Comparison of ENCODE assay signal across 8 cellular contexts in the genomic region with DNA sequence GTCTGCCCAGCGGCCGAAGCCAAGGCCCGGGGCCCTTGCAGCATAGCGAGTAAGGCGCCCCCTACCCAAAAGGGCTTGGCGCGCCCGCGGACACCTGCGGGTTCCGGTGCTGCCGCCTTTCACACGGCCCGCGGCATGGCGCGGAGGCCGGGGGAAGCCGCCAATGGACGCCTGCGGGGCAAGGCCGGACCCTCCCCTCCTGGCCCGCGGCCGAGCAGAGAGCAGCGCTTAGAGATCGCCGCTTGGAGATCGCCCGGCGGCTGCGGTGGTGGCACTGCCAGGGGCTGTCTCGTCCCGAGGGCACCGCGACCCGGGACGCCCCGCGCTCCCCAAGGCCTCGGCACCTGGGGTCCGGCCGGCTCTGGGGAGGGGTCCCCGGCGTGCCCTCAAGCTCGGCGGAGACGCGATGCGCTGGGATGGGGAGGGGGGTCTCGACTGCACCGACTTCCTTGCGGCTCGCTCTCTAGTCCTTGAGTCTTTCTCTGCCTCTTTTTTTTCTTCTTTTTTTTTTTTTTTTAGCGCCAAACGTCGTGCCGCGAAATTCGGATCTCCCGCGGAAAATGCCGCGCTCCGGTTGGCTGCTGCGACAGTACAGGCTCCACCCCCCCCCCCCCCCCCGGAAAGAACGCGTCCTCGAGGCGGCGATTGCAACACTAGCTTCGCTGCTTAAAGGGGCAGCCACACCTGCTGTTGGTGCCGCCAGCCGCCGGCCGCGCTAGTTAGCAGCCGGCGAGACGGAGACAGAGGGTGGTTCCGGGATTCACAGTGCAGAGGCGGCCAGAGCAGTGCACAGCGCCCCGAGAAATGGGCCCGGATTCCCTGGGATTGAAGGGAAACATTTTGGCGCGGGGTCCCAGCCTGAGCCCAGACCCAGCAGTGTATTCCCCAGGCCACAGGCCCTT. TPM values are rescaled to one million over a fixed set of nuclear protein-coding genes. Genes with fewer than 3 reads are reported as not detected.
DNase-seq lines count a peak whose midpoint lies in the region; ATAC-seq, FAIRE-seq and TF ChIP-seq lines count a peak whose summit lies in the region.

A gene with protein sequence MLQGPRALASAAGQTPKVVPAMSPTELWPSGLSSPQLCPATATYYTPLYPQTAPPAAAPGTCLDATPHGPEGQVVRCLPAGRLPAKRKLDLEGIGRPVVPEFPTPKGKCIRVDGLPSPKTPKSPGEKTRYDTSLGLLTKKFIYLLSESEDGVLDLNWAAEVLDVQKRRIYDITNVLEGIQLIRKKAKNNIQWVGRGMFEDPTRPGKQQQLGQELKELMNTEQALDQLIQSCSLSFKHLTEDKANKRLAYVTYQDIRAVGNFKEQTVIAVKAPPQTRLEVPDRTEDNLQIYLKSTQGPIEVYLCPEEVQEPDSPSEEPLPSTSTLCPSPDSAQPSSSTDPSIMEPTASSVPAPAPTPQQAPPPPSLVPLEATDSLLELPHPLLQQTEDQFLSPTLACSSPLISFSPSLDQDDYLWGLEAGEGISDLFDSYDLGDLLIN (minus strand): TSS at position 484 of the 902 bp plus-strand sequence. CDS start 440 bp downstream, at position 44.

- H3K27ac ChIP-seq in A549 = peak within 1 kb of the TSS; percentile 76 to 94
- H3K27ac ChIP-seq in ectodermal cell (ENCODE audit: insufficient read depth, low read depth, low read length, poor library complexity, severe bottlenecking) = peak within 1 kb of the TSS; percentile 39

- peak within 1 kb of the TSS; percentile 86 for H3K4me3 Mint-ChIP-seq in activated CD8-positive, alpha-beta T cell treated with anti-CD3 and anti-CD28 coated beads for 36 hours

- H3K36me3 Mint-ChIP-seq in activated CD8-positive, alpha-beta T cell treated with anti-CD3 and anti-CD28 coated beads for 36 hours (ENCODE audit: low read depth) = peaks cover 27% of the 10 kb centered on the region

- ATAC-seq in A549 = peak; percentile 72 to 73
- ATAC-seq in GM18858 (IDR thresholded peaks at IDR 0.05; ENCODE audit: unreplicated experiment) = peak; percentile 32
- ATAC-seq in HG03565 (IDR thresholded peaks at IDR 0.05; ENCODE audit: unreplicated experiment) = peak; percentile 52
- ATAC-seq in activated CD8-positive, alpha-beta T cell treated with anti-CD3 and anti-CD28 coated beads for 36 hours = peak; percentile 75

- H3K4me1 Mint-ChIP-seq in activated CD8-positive, alpha-beta T cell treated with anti-CD3 and anti-CD28 coated beads for 36 hours (ENCODE audit: low read depth) = peaks cover 59% of the 10 kb centered on the region

- no peaks in the 10 kb centered on the region for H3K9me3 Mint-ChIP-seq in activated CD8-positive, alpha-beta T cell treated with anti-CD3 and anti-CD28 coated beads for 36 hours

- H3K4me2 ChIP-seq in A549 = peak within 1 kb of the TSS; percentile 99

- TF ChIP-seq EP300 in A549 (IDR thresholded peaks at IDR 0.05) = no peak

- H3K4me1 ChIP-seq in A549 (peaks cover 53% of the 10 kb centered on the region), ectodermal cell (ENCODE audit: control insufficient read depth, insufficient read depth, low read length) (peaks cover 31% of the 10 kb centered on the region)

- H3K36me3 ChIP-seq in ectodermal cell (ENCODE audit: control insufficient read depth, insufficient read depth, low read length) = no peaks in the 10 kb centered on the region

- no peak for TF ChIP-seq CTCF in A549 (IDR thresholded peaks at IDR 0.05)
- no peak for TF ChIP-seq CTCF in activated CD8-positive, alpha-beta T cell treated with anti-CD3 and anti-CD28 coated beads for 36 hours (IDR thresholded peaks at IDR 0.05)

- TF ChIP-seq RAD21 in A549 (conservative IDR thresholded peaks at IDR 0.05 in 1 of 2, IDR thresholded peaks at IDR 0.05 in 1 of 2) = no peak

- peak; percentile 29; the same call in 1 of the 2 replicates for TF ChIP-seq POLR2A in A549 (IDR thresholded peaks at IDR 0.05; ENCODE audit: low read length)

- POLR2A ChIA-PET in A549 (lab: Yijun Ruan, JAX) = interaction anchor here (0.6 to 1.8 kb wide), 4 partner anchors 24 to 187 kb away, joined by 3 to 11 read pairs (median 6); a partner anchor contains a TSS
- POLR2A ChIA-PET in activated CD8-positive, alpha-beta T cell treated with anti-CD3 and anti-CD28 coated beads for 36 hours (lab: Charles Lee) = interaction anchor here (0.8 to 4.8 kb wide), 15 partner anchors 8 to 175 kb away, joined by 3 to 22 read pairs (median 4); a partner anchor contains a TSS

- intact Hi-C loops in activated CD8-positive, alpha-beta T cell treated with anti-CD3 and anti-CD28 coated beads for 36 hours (cut with micrococcal nuclease) = no loop called here

- H3K4me3 ChIP-seq in A549 (peak within 1 kb of the TSS; percentile 90), ectodermal cell (ENCODE audit: insufficient read depth, low read depth, low read length) (peak within 1 kb of the TSS; percentile 65)

- H3K27ac Mint-ChIP-seq in activated CD8-positive, alpha-beta T cell treated with anti-CD3 and anti-CD28 coated beads for 36 hours = peak within 1 kb of the TSS; percentile 97

- peaks cover 33% of the 10 kb centered on the region for H3K27me3 ChIP-seq in ectodermal cell (ENCODE audit: control insufficient read depth, insufficient read depth, low read length, poor library complexity, severe bottlenecking)

- no peaks in the 10 kb centered on the region for H3K9me3 ChIP-seq in A549
- H3K9me3 ChIP-seq in ectodermal cell (ENCODE audit: control insufficient read depth, low read length) = no peaks in the 10 kb centered on the region

- CTCF ChIA-PET in A549 (lab: Yijun Ruan, JAX) = interaction anchor here (0.5 to 9.0 kb wide), 7 partner anchors 9 to 106 kb away, joined by 3 to 70 read pairs (median 7); no protein-coding TSS in a partner anchor
- CTCF ChIA-PET in activated CD8-positive, alpha-beta T cell treated with anti-CD3 and anti-CD28 coated beads for 36 hours (lab: Charles Lee) = interaction anchor here (1.4 to 14.8 kb wide), 5 partner anchors 9 to 106 kb away, joined by 4 to 202 read pairs (median 16); no protein-coding TSS in a partner anchor

- DNase-seq in A549 (ENCODE audit: low read depth in 1 of 2, low spot score in 1 of 2) (peak; percentile 79 to 85), NCI-H82 treated with DMSO at 0.1 percent for 48 hours (lab: John Stamatoyannopoulos, UW; ENCODE audit: unreplicated experiment) (peak; percentile 76), medulla oblongata (ENCODE audit: extremely low spot score) (peak; percentile 83)
- DNase-seq in activated CD8-positive, alpha-beta T cell treated with anti-CD3 and anti-CD28 coated beads for 36 hours = peak; percentile 89
- DNase-seq in stimulated activated CD4-positive, alpha-beta T cell treated with anti-CD3 and anti-CD28 coated beads, TNF-alpha, amount 100 ng/mL, for 48 hours (ENCODE audit: low read depth in 3 of 3) = peak; percentile 63 to 74 (median 70)

- WGBS in A549 (ENCODE audit: missing lambda C conversion rate) = 1% methylated on average over 33 of the region's 88 CpGs
- 1% methylated on average over 87 of the region's 88 CpGs for WGBS in ectodermal cell, 2 experiments

- no peak for FAIRE-seq in A549 (lab: Jason Lieb, UNC)

- H3K27me3 Mint-ChIP-seq in activated CD8-positive, alpha-beta T cell treated with anti-CD3 and anti-CD28 coated beads for 36 hours = no peaks in the 10 kb centered on the region

TF ChIP-seq in A549, 52 proteins besides CTCF, POLR2A, EP300 and RAD21:
- TF ChIP-seq MYC (IDR thresholded peaks at IDR 0.05; ENCODE audit: borderline replicate concordance, low read length) (0 out of 2 replicates have a peak, but pooled peaks have one; percentile 37), CEBPB (IDR thresholded peaks at IDR 0.05) (peak; percentile 82 to 98), RCOR1 (IDR thresholded peaks at IDR 0.05; ENCODE audit: low read depth, low read length) (no peak), KDM5A (IDR thresholded peaks at IDR 0.05) (peak; percentile 66; the same call in 1 of the 2 replicates), CHD4 (IDR thresholded peaks at IDR 0.05; ENCODE audit: borderline replicate concordance) (no peak), MAZ (IDR thresholded peaks at IDR 0.05; ENCODE audit: borderline replicate concordance, low read depth, low read length) (no peak), ZNF302 (CRISPR knock-in tag; IDR thresholded peaks at IDR 0.05) (no peak), JUN (IDR thresholded peaks at IDR 0.05) (0 out of 5 replicates have a peak, but pooled peaks of 1 of the 2 experiments have one; percentile 44)
- TF ChIP-seq, protein P1, sequence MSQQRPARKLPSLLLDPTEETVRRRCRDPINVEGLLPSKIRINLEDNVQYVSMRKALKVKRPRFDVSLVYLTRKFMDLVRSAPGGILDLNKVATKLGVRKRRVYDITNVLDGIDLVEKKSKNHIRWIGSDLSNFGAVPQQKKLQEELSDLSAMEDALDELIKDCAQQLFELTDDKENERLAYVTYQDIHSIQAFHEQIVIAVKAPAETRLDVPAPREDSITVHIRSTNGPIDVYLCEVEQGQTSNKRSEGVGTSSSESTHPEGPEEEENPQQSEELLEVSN (IDR thresholded peaks at IDR 0.05; ENCODE audit: borderline replicate concordance, low read depth) = peak; percentile 94
- TF ChIP-seq, protein P2, sequence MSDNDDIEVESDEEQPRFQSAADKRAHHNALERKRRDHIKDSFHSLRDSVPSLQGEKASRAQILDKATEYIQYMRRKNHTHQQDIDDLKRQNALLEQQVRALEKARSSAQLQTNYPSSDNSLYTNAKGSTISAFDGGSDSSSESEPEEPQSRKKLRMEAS (IDR thresholded peaks at IDR 0.05) = peak; percentile 82

RNA-seq across cellular contexts. Expression of the gene that starts here (rescaled TPM):
- polyA plus RNA-seq in A549 (2011; rRNA removed) = 0.90 and 1.6 TPM in 2 replicates
- 1.8 and 2.4 TPM in 2 replicates for polyA plus RNA-seq in A549 (2012; cell fraction: cytosol; rRNA removed)
- 6.3 and 9.0 TPM in 2 replicates for polyA plus RNA-seq in A549 (2012; cell fraction: nucleus; rRNA removed)
- polyA plus RNA-seq in A549 (2017; fragmentation: RNase III; extraction: RNeasy Plus Mini Kit Qiagen cat#74134 plus additional on column Dnase treatment) = 3.4 to 3.9 TPM (median 3.4 TPM) in 3 replicates
- polyA minus RNA-seq in A549 (2011; rRNA and poly(A)+ RNA removed) = 3.0 and 3.3 TPM in 2 replicates
- total RNA-seq in activated CD8-positive, alpha-beta T cell treated with anti-CD3 and anti-CD28 coated beads for 36 hours = 10 to 100 TPM; 23.7 to 25.3 TPM
- polyA plus RNA-seq in ectodermal cell (2013, experiment 1 of 4) = 8.1 TPM
- polyA plus RNA-seq in ectodermal cell (2013, experiment 2 of 4) = 8.1 TPM
- 4.9 TPM for polyA plus RNA-seq in ectodermal cell (2013, experiment 3 of 4)
- 5.3 TPM for polyA plus RNA-seq in ectodermal cell (2013, experiment 4 of 4)

Comparison
In these comparisons a context has a peak if more than half of its experiments do, and no peak if none do; other contexts are left out.
1. Peak in every context shown above with its lines: DNase-seq, ATAC-seq, H3K4me3 ChIP-seq and H3K27ac ChIP-seq.